In genomic region chr9:129853614-129854013, GRCh38 we compare ENCODE assay signal across 21 cellular contexts. TPM values are rescaled to one million over a fixed set of nuclear protein-coding genes. Genes with fewer than 3 reads are reported as not detected.
DNase-seq lines count a peak whose midpoint lies in the region; ATAC-seq and TF ChIP-seq lines count a peak whose summit lies in the region.
"Had no signal": no experiment of that assay in that cellular context is flagged by ENCODE, and none has a peak within 500 bp of the region (broad histone marks: within the 10 kb centered on the region; RNA-seq: fewer than 3 reads in every experiment).

No MANE protein-coding gene starts in this region.

- no peak for DNase-seq in activated T-cell treated with anti-CD3 and anti-CD28 coated beads, Interleukin-2, amount 50 U/mL, for 4 hours
- no peak for DNase-seq in activated T-cell treated with anti-CD3 and anti-CD28 coated beads for 4 hours
- peak; percentile 34 for DNase-seq in NCI-H2107 treated with DMSO at 0.1 percent for 48 hours (lab: John Stamatoyannopoulos, UW; ENCODE audit: unreplicated experiment)
- no peak for DNase-seq in activated naive CD8-positive, alpha-beta T cell treated with anti-CD3 and anti-CD28 coated beads, Interleukin-2, amount 10 ng/mL, durations not matched to agents 7 days and 5 days
- no peak for DNase-seq in thoracic aorta (ENCODE audit: low spot score)
- DNase-seq in stimulated activated naive CD4-positive, alpha-beta T cell treated with Interleukin-2 at 50 U/mL for 16 hours (lab: John Stamatoyannopoulos, UW), result no peak
- no peak for DNase-seq in NCI-H146 treated with DMSO at 0.1 percent for 48 hours (lab: John Stamatoyannopoulos, UW; ENCODE audit: unreplicated experiment)
- DNase-seq: amniotic stem cell; CD8-positive, alpha-beta memory T cell; dermis blood vessel endothelial cell; GM23248; heart right ventricle; left ventricle myocardium inferior; MG63; NCI-H146; sigmoid colon; transverse colon had no signal

- no peak for ATAC-seq in activated T-cell treated with anti-CD3 and anti-CD28 coated beads, Interleukin-2, amount 50 U/mL, for 4 hours
- ATAC-seq in activated naive CD8-positive, alpha-beta T cell treated with anti-CD3 and anti-CD28 coated beads, Interleukin-2, amount 10 ng/mL, durations not matched to agents 7 days and 5 days (ENCODE audit: low read depth), result no peak
- ATAC-seq in thoracic aorta (ENCODE audit: insufficient number of reproducible peaks, low FRiP score, low read depth) (no peak), GM18519 (IDR thresholded peaks at IDR 0.05; ENCODE audit: low FRiP score, unreplicated experiment) (no peak)
- ATAC-seq: heart right ventricle had no signal

- peak overlapping the region; percentile 28 to 63 for H3K27ac ChIP-seq in thoracic aorta
- H3K27ac ChIP-seq: GM23248, heart right ventricle, left ventricle myocardium inferior, RWPE1, transverse colon had no signal

- no peak overlapping the region for H3K4me3 ChIP-seq in thoracic aorta
- H3K4me3 ChIP-seq: GM23248, heart right ventricle, left ventricle myocardium inferior, MG63, sigmoid colon, transverse colon had no signal

- no peaks in the 10 kb centered on the region for H3K9me3 Mint-ChIP-seq in activated T-cell treated with anti-CD3 and anti-CD28 coated beads, Interleukin-2, amount 50 U/mL, for 4 hours
- no peaks in the 10 kb centered on the region for H3K9me3 Mint-ChIP-seq in activated naive CD8-positive, alpha-beta T cell treated with anti-CD3 and anti-CD28 coated beads, Interleukin-2, amount 10 ng/mL, durations not matched to agents 7 days and 5 days
- H3K9me3 Mint-ChIP-seq: activated T-helper 2 cell treated with anti-CD3 and anti-CD28 coated beads, Interferon-gamma antibody, Interleukin-2, Interleukin-4, amounts not matched to agents 10 μg/mL and 5 μg/mL and 100 μg/mL, durations not matched to agents 14 hours and 24 hours and 36 hours; CD8-positive, alpha-beta memory T cell; mesothelial cell of epicardium had no signal

- no peak for TF ChIP-seq CTCF in thoracic aorta (IDR thresholded peaks at IDR 0.05)

- no peaks in the 10 kb centered on the region for H3K27me3 ChIP-seq in thoracic aorta (replicated peaks; ENCODE audit: insufficient read depth)
- H3K27me3 ChIP-seq: heart right ventricle, MG63, sigmoid colon, transverse colon had no signal

- peaks cover 46% of the 10 kb centered on the region for H3K36me3 Mint-ChIP-seq in activated T-cell treated with anti-CD3 and anti-CD28 coated beads, Interleukin-2, amount 50 U/mL, for 4 hours (ENCODE audit: insufficient read depth)
- H3K36me3 Mint-ChIP-seq in activated naive CD8-positive, alpha-beta T cell treated with anti-CD3 and anti-CD28 coated beads, Interleukin-2, amount 10 ng/mL, durations not matched to agents 7 days and 5 days, result peaks cover 64% of the 10 kb centered on the region

- H3K36me3 ChIP-seq in thoracic aorta, result peaks cover 23% of the 10 kb centered on the region

- POLR2A ChIA-PET in activated naive CD8-positive, alpha-beta T cell treated with anti-CD3 and anti-CD28 coated beads, Interleukin-2, amount 10 ng/mL, durations not matched to agents 7 days and 5 days (lab: Charles Lee), result interaction anchor here (1.0 to 2.6 kb wide), 3 partner anchors 10 to 17 kb away, joined by 4 to 15 read pairs (median 5); no protein-coding TSS in a partner anchor

- peaks cover 34% of the 10 kb centered on the region for H3K4me1 Mint-ChIP-seq in activated T-cell treated with anti-CD3 and anti-CD28 coated beads, Interleukin-2, amount 50 U/mL, for 4 hours (ENCODE audit: low read depth)
- H3K4me1 Mint-ChIP-seq in activated naive CD8-positive, alpha-beta T cell treated with anti-CD3 and anti-CD28 coated beads, Interleukin-2, amount 10 ng/mL, durations not matched to agents 7 days and 5 days, result peaks cover 63% of the 10 kb centered on the region

- peak overlapping the region; percentile 61 for H3K27ac Mint-ChIP-seq in activated naive CD8-positive, alpha-beta T cell treated with anti-CD3 and anti-CD28 coated beads, Interleukin-2, amount 10 ng/mL, durations not matched to agents 7 days and 5 days

- peaks cover 34 to 72% of the 10 kb centered on the region in 2 donors for H3K4me1 ChIP-seq in thoracic aorta (ENCODE audit: control insufficient read depth in 1 of 2, low read depth in 2 of 2)
- H3K4me1 ChIP-seq: heart right ventricle, left ventricle myocardium inferior, transverse colon had no signal

- H3K4me3 Mint-ChIP-seq in activated T-cell treated with anti-CD3 and anti-CD28 coated beads, Interleukin-2, amount 50 U/mL, for 4 hours, result peak overlapping the region; percentile 39
- H3K4me3 Mint-ChIP-seq in activated naive CD8-positive, alpha-beta T cell treated with anti-CD3 and anti-CD28 coated beads, Interleukin-2, amount 10 ng/mL, durations not matched to agents 7 days and 5 days, result peak overlapping the region; percentile 69
- H3K4me3 Mint-ChIP-seq: mesothelial cell of epicardium had no signal

- no peaks in the 10 kb centered on the region for H3K9me3 ChIP-seq in thoracic aorta
- H3K9me3 ChIP-seq: heart right ventricle, left ventricle myocardium inferior, MG63, sigmoid colon, transverse colon had no signal

- no peaks in the 10 kb centered on the region for H3K27me3 Mint-ChIP-seq in activated T-cell treated with anti-CD3 and anti-CD28 coated beads, Interleukin-2, amount 50 U/mL, for 4 hours (ENCODE audit: low read depth)
- H3K27me3 Mint-ChIP-seq in activated naive CD8-positive, alpha-beta T cell treated with anti-CD3 and anti-CD28 coated beads, Interleukin-2, amount 10 ng/mL, durations not matched to agents 7 days and 5 days, result no peaks in the 10 kb centered on the region
- H3K27me3 Mint-ChIP-seq: CD8-positive, alpha-beta memory T cell had no signal

RNA-seq across cellular contexts. Expression of gene USP20, which starts 18.4 kb away (rescaled TPM):
- 10 to 100 TPM; 39.1 to 48.4 (median 47.0) TPM for total RNA-seq in activated T-cell treated with anti-CD3 and anti-CD28 coated beads, Interleukin-2, amount 50 U/mL, for 4 hours
- 100 to 1,000 TPM; 107 to 111 TPM for total RNA-seq in activated naive CD8-positive, alpha-beta T cell treated with anti-CD3 and anti-CD28 coated beads, Interleukin-2, amount 10 ng/mL, durations not matched to agents 7 days and 5 days
- total RNA-seq in thoracic aorta, result 10 to 100 TPM; 47.8 to 51.2 TPM

RNA-seq across cellular contexts. Expression of gene C9orf78, which starts 18.5 kb away (rescaled TPM):
- total RNA-seq in activated T-cell treated with anti-CD3 and anti-CD28 coated beads, Interleukin-2, amount 50 U/mL, for 4 hours, result 10 to 100 TPM; 74.8 to 92.6 (median 76.2) TPM
- total RNA-seq in activated naive CD8-positive, alpha-beta T cell treated with anti-CD3 and anti-CD28 coated beads, Interleukin-2, amount 10 ng/mL, durations not matched to agents 7 days and 5 days, result 10 to 100 TPM; 71.4 to 73.4 TPM
- total RNA-seq in thoracic aorta, result 100 to 1,000 TPM in 1 of 2 donors, 10 to 100 TPM in 1; 47.8 to 140 TPM

RNA-seq across cellular contexts. Expression of gene TOR1A, which starts 29.7 kb away (rescaled TPM):
- 10 to 100 TPM; 42.4 to 49.3 (median 45.2) TPM for total RNA-seq in activated T-cell treated with anti-CD3 and anti-CD28 coated beads, Interleukin-2, amount 50 U/mL, for 4 hours
- total RNA-seq in activated naive CD8-positive, alpha-beta T cell treated with anti-CD3 and anti-CD28 coated beads, Interleukin-2, amount 10 ng/mL, durations not matched to agents 7 days and 5 days, result 10 to 100 TPM; 46.6 to 47.2 TPM
- total RNA-seq in thoracic aorta, result 10 to 100 TPM; 36.1 to 39.3 TPM

RNA-seq across cellular contexts. Expression of gene TOR1B, which starts 50.6 kb away (rescaled TPM):
- total RNA-seq in activated T-cell treated with anti-CD3 and anti-CD28 coated beads, Interleukin-2, amount 50 U/mL, for 4 hours, result 10 to 100 TPM; 22.8 to 28.1 (median 27.5) TPM
- 10 to 100 TPM; 28.6 TPM for total RNA-seq in activated naive CD8-positive, alpha-beta T cell treated with anti-CD3 and anti-CD28 coated beads, Interleukin-2, amount 10 ng/mL, durations not matched to agents 7 days and 5 days
- 10 to 100 TPM; 28.4 to 33.4 TPM for total RNA-seq in thoracic aorta
